In the genomic region with DNA sequence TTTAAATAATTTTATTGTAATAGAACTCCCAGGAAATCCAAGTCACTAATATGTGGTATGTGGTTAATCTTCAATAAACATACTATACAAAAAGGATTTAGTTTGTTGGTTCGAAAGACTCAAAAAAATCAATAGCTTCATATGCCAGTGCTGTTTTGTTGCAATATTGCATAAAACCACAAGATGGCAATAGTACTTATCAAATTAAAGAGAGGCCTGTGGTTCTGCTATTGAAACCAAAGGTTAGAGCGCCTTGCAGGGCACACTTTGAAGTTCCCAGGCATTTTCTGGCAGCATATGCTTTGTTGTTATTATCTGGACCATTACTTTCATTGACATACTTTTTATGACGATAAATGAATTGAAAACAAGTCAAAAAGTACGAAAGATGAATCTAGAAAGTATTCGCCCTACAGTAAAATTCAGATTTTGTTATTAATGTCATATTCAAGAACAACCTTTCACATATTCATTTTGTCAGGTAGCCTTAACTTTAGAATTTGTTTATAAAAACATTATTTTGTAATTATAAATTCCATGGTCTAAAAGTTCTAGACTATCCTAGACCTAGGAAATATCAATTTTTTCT, we compare ENCODE assay signal across 8 cellular contexts.
DNase-seq lines count a peak whose midpoint lies in the region; ATAC-seq and TF ChIP-seq lines count a peak whose summit lies in the region.

No MANE protein-coding gene starts in this region.

- no peak overlapping the region for H3K4me3 Mint-ChIP-seq in naive B cell

- in situ Hi-C loops in ACHN (cut with HindIII; ENCODE audit: low pct_ligation_motif_present, low pct_unique_long_range_greater_than_20kb, low sequenced_read_pairs): no loop called here
- in situ Hi-C loops in SK-MEL-5 (cut with HindIII; ENCODE audit: low pct_unique_long_range_greater_than_20kb, low sequenced_read_pairs): no loop called here

- peaks cover 0 to 4% (median 0%) of the 10 kb centered on the region in 3 donors for H3K27me3 Mint-ChIP-seq in naive B cell

- ATAC-seq in HG02678 (IDR thresholded peaks at IDR 0.05; ENCODE audit: unreplicated experiment): peak; percentile 80
- peak; percentile 57 to 75 for ATAC-seq in naive B cell (ENCODE audit: low read depth in 2 of 2)

- no peak overlapping the region for H3K27ac Mint-ChIP-seq in naive B cell

- H3K4me1 Mint-ChIP-seq in naive B cell: no peaks in the 10 kb centered on the region

- no peaks in the 10 kb centered on the region for H3K27me3 ChIP-seq in GM06990 (replicated peaks; ENCODE audit: control insufficient read depth, insufficient read depth, low read length)

- TF ChIP-seq CTCF in GM06990 (IDR thresholded peaks at IDR 0.05; ENCODE audit: insufficient read depth, low read length, poor library complexity, severe bottlenecking) (peak; percentile 53), epithelial cell of proximal tubule (conservative IDR thresholded peaks at IDR 0.05; ENCODE audit: low read depth, low read length) (peak; percentile 72)

- peaks cover 0 to 6% (median 0%) of the 10 kb centered on the region in 7 donors for H3K9me3 Mint-ChIP-seq in naive B cell

- H3K4me3 ChIP-seq in GM06990 (replicated peaks; ENCODE audit: low read depth, low read length) (no peak overlapping the region), epithelial cell of proximal tubule (ENCODE audit: low read depth, low read length) (no peak overlapping the region)

- H3K36me3 ChIP-seq in GM06990 (ENCODE audit: control insufficient read depth, insufficient read depth, low read length): no peaks in the 10 kb centered on the region

- DNase-seq in ACHN (peak; percentile 79), GM06990 (ENCODE audit: extremely low read depth, insufficient read length) (peak; percentile 44), NCI-H1417 treated with DMSO at 0.1 percent for 48 hours (lab: John Stamatoyannopoulos, UW) (peak; percentile 24), SK-MEL-5 (ENCODE audit: low read depth, low spot score) (peak; percentile 87), epithelial cell of proximal tubule (ENCODE audit: low read depth) (peak; percentile 16), naive B cell (peak; percentile 30), HK-2 (ENCODE audit: unreplicated experiment) (no peak)

- no peaks in the 10 kb centered on the region for H3K36me3 Mint-ChIP-seq in naive B cell
